In the genomic region with DNA sequence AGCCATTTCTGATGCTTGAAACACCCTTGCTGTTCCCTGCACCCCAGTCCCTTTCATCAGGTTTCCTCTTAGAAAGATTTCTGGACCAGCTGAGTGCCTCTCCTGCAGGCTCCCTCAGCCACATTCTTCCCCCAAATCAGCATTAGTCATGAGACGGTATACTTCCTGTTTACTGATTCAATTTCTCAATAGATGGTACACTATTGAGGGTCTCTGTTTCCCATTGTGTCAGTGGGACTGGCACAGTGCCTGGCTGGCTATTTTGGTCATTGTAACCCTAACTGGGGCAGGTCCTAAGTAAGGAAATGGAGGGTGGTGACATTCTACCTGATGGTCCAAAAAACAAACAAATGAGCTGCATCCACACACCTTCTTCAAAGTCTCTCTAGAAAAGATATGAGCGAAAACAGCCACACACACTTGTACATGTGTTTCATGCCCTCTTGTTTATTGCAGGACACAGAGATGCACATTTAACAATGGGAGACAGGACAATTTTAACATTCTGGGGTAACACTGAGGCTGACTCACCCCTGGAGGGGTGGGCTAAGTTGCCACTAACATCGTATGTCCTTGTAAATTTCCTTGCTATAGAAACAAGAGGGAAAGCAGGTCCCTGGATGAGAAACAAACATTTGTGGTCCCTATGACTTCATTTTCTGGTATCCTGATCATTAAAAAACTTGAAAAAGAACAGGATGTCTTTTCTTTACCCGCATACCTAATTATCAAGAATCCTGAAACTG, we compare ENCODE assay signal across 2 cellular contexts.
TF ChIP-seq lines count a peak whose summit lies in the region.

No MANE protein-coding gene starts in this region.

TF ChIP-seq in GM23338, 12 proteins besides CTCF, POLR2A, EP300 and RAD21 (continued from another document and continues in another):
- TF ChIP-seq CREB1 (CRISPR knock-in tag; IDR thresholded peaks at IDR 0.05; ENCODE audit: low read depth) (no peak), ZNF114 (CRISPR knock-in tag; IDR thresholded peaks at IDR 0.05) (no peak), ZNF331 (CRISPR knock-in tag; IDR thresholded peaks at IDR 0.05; ENCODE audit: low read depth) (no peak), EZH2phosphoT487 (IDR thresholded peaks at IDR 0.05; ENCODE audit: unreplicated experiment) (no peak), NANOG (IDR thresholded peaks at IDR 0.05; ENCODE audit: borderline replicate concordance) (no peak)
- TF ChIP-seq, protein P1, sequence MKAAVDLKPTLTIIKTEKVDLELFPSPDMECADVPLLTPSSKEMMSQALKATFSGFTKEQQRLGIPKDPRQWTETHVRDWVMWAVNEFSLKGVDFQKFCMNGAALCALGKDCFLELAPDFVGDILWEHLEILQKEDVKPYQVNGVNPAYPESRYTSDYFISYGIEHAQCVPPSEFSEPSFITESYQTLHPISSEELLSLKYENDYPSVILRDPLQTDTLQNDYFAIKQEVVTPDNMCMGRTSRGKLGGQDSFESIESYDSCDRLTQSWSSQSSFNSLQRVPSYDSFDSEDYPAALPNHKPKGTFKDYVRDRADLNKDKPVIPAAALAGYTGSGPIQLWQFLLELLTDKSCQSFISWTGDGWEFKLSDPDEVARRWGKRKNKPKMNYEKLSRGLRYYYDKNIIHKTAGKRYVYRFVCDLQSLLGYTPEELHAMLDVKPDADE (IDR thresholded peaks at IDR 0.05): no peak
- TF ChIP-seq, protein P2, sequence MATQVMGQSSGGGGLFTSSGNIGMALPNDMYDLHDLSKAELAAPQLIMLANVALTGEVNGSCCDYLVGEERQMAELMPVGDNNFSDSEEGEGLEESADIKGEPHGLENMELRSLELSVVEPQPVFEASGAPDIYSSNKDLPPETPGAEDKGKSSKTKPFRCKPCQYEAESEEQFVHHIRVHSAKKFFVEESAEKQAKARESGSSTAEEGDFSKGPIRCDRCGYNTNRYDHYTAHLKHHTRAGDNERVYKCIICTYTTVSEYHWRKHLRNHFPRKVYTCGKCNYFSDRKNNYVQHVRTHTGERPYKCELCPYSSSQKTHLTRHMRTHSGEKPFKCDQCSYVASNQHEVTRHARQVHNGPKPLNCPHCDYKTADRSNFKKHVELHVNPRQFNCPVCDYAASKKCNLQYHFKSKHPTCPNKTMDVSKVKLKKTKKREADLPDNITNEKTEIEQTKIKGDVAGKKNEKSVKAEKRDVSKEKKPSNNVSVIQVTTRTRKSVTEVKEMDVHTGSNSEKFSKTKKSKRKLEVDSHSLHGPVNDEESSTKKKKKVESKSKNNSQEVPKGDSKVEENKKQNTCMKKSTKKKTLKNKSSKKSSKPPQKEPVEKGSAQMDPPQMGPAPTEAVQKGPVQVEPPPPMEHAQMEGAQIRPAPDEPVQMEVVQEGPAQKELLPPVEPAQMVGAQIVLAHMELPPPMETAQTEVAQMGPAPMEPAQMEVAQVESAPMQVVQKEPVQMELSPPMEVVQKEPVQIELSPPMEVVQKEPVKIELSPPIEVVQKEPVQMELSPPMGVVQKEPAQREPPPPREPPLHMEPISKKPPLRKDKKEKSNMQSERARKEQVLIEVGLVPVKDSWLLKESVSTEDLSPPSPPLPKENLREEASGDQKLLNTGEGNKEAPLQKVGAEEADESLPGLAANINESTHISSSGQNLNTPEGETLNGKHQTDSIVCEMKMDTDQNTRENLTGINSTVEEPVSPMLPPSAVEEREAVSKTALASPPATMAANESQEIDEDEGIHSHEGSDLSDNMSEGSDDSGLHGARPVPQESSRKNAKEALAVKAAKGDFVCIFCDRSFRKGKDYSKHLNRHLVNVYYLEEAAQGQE (IDR thresholded peaks at IDR 0.05; ENCODE audit: unreplicated experiment): no peak
- TF ChIP-seq, protein P3, sequence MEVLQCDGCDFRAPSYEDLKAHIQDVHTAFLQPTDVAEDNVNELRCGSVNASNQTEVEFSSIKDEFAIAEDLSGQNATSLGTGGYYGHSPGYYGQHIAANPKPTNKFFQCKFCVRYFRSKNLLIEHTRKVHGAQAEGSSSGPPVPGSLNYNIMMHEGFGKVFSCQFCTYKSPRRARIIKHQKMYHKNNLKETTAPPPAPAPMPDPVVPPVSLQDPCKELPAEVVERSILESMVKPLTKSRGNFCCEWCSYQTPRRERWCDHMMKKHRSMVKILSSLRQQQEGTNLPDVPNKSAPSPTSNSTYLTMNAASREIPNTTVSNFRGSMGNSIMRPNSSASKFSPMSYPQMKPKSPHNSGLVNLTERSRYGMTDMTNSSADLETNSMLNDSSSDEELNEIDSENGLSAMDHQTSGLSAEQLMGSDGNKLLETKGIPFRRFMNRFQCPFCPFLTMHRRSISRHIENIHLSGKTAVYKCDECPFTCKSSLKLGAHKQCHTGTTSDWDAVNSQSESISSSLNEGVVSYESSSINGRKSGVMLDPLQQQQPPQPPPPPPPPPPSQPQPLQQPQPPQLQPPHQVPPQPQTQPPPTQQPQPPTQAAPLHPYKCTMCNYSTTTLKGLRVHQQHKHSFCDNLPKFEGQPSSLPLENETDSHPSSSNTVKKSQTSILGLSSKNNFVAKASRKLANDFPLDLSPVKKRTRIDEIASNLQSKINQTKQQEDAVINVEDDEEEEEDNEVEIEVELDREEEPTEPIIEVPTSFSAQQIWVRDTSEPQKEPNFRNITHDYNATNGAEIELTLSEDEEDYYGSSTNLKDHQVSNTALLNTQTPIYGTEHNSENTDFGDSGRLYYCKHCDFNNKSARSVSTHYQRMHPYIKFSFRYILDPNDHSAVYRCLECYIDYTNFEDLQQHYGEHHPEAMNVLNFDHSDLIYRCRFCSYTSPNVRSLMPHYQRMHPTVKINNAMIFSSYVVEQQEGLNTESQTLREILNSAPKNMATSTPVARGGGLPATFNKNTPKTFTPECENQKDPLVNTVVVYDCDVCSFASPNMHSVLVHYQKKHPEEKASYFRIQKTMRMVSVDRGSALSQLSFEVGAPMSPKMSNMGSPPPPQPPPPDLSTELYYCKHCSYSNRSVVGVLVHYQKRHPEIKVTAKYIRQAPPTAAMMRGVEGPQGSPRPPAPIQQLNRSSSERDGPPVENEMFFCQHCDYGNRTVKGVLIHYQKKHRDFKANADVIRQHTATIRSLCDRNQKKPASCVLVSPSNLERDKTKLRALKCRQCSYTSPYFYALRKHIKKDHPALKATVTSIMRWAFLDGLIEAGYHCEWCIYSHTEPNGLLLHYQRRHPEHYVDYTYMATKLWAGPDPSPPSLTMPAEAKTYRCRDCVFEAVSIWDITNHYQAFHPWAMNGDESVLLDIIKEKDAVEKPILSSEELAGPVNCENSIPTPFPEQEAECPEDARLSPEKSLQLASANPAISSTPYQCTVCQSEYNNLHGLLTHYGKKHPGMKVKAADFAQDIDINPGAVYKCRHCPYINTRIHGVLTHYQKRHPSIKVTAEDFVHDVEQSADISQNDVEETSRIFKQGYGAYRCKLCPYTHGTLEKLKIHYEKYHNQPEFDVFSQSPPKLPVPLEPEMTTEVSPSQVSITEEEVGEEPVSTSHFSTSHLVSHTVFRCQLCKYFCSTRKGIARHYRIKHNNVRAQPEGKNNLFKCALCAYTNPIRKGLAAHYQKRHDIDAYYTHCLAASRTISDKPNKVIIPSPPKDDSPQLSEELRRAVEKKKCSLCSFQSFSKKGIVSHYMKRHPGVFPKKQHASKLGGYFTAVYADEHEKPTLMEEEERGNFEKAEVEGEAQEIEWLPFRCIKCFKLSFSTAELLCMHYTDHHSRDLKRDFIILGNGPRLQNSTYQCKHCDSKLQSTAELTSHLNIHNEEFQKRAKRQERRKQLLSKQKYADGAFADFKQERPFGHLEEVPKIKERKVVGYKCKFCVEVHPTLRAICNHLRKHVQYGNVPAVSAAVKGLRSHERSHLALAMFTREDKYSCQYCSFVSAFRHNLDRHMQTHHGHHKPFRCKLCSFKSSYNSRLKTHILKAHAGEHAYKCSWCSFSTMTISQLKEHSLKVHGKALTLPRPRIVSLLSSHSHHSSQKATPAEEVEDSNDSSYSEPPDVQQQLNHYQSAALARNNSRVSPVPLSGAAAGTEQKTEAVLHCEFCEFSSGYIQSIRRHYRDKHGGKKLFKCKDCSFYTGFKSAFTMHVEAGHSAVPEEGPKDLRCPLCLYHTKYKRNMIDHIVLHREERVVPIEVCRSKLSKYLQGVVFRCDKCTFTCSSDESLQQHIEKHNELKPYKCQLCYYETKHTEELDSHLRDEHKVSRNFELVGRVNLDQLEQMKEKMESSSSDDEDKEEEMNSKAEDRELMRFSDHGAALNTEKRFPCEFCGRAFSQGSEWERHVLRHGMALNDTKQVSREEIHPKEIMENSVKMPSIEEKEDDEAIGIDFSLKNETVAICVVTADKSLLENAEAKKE (CRISPR knock-in tag; IDR thresholded peaks at IDR 0.05): no peak

TF ChIP-seq in K562, 482 proteins besides CTCF, POLR2A, EP300 and RAD21 (continued from another document):
- TF ChIP-seq PHF8 (IDR thresholded peaks at IDR 0.05; ENCODE audit: borderline replicate concordance, low read length): no peak
- no peak for TF ChIP-seq MYNN (IDR thresholded peaks at IDR 0.05)
- TF ChIP-seq MYNN (CRISPR knock-in tag; IDR thresholded peaks at IDR 0.05): no peak
- TF ChIP-seq POU5F1 (IDR thresholded peaks at IDR 0.05; ENCODE audit: borderline replicate concordance, low read depth, low read length, partially characterized antibody): no peak
- no peak for TF ChIP-seq KAT7 (CRISPR knock-in tag; IDR thresholded peaks at IDR 0.05; ENCODE audit: borderline replicate concordance)
- TF ChIP-seq, protein P4, sequence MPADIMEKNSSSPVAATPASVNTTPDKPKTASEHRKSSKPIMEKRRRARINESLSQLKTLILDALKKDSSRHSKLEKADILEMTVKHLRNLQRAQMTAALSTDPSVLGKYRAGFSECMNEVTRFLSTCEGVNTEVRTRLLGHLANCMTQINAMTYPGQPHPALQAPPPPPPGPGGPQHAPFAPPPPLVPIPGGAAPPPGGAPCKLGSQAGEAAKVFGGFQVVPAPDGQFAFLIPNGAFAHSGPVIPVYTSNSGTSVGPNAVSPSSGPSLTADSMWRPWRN (IDR thresholded peaks at IDR 0.05; ENCODE audit: low read depth): no peak
- TF ChIP-seq POLR2B (IDR thresholded peaks at IDR 0.05; ENCODE audit: low read depth, partially characterized antibody): no peak
- TF ChIP-seq, protein P5, sequence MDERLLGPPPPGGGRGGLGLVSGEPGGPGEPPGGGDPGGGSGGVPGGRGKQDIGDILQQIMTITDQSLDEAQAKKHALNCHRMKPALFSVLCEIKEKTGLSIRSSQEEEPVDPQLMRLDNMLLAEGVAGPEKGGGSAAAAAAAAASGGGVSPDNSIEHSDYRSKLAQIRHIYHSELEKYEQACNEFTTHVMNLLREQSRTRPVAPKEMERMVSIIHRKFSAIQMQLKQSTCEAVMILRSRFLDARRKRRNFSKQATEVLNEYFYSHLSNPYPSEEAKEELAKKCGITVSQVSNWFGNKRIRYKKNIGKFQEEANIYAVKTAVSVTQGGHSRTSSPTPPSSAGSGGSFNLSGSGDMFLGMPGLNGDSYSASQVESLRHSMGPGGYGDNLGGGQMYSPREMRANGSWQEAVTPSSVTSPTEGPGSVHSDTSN (CRISPR knock-in tag; IDR thresholded peaks at IDR 0.05; ENCODE audit: low read depth): no peak
- TF ChIP-seq, protein P5 (tag; conservative IDR thresholded peaks at IDR 0.05; ENCODE audit: low read depth): no peak
- TF ChIP-seq ZNF695 (CRISPR knock-in tag; IDR thresholded peaks at IDR 0.05): no peak
- TF ChIP-seq FOXP1 (CRISPR knock-in tag; IDR thresholded peaks at IDR 0.05): no peak
